13 cellular contexts compared by ENCODE assay signal in the genomic region with DNA sequence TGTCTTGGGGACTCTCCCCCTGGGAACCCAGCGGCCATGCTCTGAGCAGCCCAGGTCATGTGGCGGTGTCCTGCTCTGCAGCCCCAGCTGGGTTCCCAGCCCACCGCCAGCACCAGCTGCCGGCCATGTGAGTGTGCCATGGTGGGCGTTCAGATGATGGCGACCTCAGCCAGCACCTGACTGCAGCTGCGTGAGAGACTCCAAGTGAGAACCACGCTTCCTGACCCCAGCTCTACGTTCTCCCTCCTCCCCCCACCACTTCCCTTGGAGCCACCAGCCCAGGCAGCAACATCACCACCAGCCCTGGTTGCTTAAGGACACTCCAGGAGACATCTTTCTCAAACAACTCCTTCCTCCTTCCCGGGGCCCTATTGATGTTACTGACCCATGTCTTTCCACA.
"Had no signal": no experiment of that assay in that cellular context is flagged by ENCODE, and none has a peak within 500 bp of the region (broad histone marks: within the 10 kb centered on the region; RNA-seq: fewer than 3 reads in every experiment).

No MANE protein-coding gene starts in this region.

- H3K27me3 ChIP-seq: dorsolateral prefrontal cortex, sigmoid colon, thyroid gland, vagina had no signal

- H3K9me3 ChIP-seq: sigmoid colon, thyroid gland, vagina had no signal

- H3K27ac Mint-ChIP-seq: endodermal cell had no signal

- H3K4me3 ChIP-seq: dorsolateral prefrontal cortex, heart right ventricle, lung, sigmoid colon, thyroid gland, vagina had no signal

- H3K27ac ChIP-seq: dorsolateral prefrontal cortex, parathyroid adenoma, sigmoid colon, thyroid gland, vagina had no signal

- ATAC-seq: activated CD4-positive, CD25-positive, alpha-beta regulatory T cell treated with anti-CD3 and anti-CD28 coated beads, Interleukin-2, amount 50 U/mL, for 24 hours; activated T-cell treated with anti-CD3 and anti-CD28 coated beads, Interleukin-2, amount 50 U/mL, for 4 hours; heart right ventricle had no signal

- H3K36me3 ChIP-seq: heart right ventricle, sigmoid colon, thyroid gland, vagina had no signal

- H3K9me3 Mint-ChIP-seq: activated T-cell treated with anti-CD3 and anti-CD28 coated beads, Interleukin-2, amount 50 U/mL, for 4 hours; endodermal cell had no signal

- H3K4me3 Mint-ChIP-seq: activated T-cell treated with anti-CD3 and anti-CD28 coated beads, Interleukin-2, amount 50 U/mL, for 4 hours; endodermal cell had no signal

- DNase-seq: activated effector memory CD4-positive, alpha-beta T cell treated with Interleukin-2 at 50 U/mL for 16 hours; activated naive CD4-positive, alpha-beta T cell treated with anti-CD3 and anti-CD28 coated beads, Interleukin-2, amount 50 U/mL, for 16 hours; activated T-cell treated with anti-CD3 and anti-CD28 coated beads, Interleukin-2, amount 50 U/mL, for 4 hours; dorsolateral prefrontal cortex; endodermal cell; heart right ventricle; sigmoid colon; stimulated activated CD4-positive, alpha-beta T cell treated with anti-CD3 and anti-CD28 coated beads, Interleukin-1b, Interleukin-23, amount 100 ng/mL, for 48 hours; thyroid gland had no signal

- H3K4me1 ChIP-seq: parathyroid adenoma, sigmoid colon, thyroid gland, vagina had no signal
